ENCODE assay signal across 8 cellular contexts in the genomic region with DNA sequence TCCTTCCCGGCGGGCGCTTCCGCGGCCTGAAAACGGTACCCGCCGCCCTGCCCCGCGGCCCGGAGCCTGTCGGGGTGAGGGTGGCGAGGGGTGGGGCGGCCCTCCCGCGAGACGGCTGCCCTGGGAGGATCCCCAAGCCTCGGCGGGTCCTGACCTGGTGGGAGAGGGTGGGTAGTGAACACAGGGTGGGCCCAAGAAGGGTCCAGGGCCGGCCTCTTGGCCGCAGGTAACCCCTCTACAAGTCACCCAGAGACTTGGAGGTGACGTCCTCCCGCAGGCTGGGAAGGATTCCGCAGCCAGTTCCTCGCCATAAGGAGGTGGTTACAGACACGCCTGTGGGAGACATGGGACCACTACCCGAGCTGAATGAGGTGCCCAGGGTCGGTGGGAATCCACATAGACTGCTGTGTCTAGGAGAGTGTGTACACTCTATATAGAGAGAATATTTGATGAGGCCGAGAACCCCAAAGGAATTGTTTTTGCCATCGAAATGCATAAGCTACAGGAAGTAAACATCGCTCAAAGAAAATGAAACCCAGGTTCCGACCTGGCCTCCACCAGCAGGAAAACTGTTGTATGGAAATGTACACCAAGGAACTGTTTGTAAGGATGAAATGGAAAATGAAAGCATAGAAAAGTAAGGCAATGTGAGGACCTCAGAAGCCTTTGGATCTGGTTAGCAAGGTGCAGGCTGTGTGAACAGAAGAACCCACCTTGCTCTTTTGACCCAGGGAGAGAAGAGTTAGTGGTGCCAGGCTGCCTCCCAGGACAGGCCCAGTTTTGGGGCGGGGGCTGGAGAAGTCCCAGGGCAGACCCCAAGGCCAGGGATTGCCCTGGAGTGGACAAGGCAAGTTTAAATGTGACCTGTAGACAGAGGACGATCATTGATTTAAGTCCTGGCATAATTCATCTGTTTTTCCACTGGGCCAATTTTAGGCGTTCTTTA. TPM values are rescaled to one million over a fixed set of nuclear protein-coding genes. Genes with fewer than 3 reads are reported as not detected.
A peak's percentile ranks its signal among the peaks of the same experiment; 100 is the strongest.
DNase-seq lines count a peak whose midpoint lies in the region; ATAC-seq and TF ChIP-seq lines count a peak whose summit lies in the region.

No MANE protein-coding gene starts in this region.

- H3K4me3 ChIP-seq in RWPE2 (ENCODE audit: severe bottlenecking): peak overlapping the region; percentile 94
- peak overlapping the region; percentile 93 to 99 (median 96) for H3K4me3 ChIP-seq in breast epithelium
- H3K4me3 ChIP-seq in spleen: peak overlapping the region; percentile 75 to 93 (median 82)

- TF ChIP-seq POLR2A in breast epithelium (IDR thresholded peaks at IDR 0.05) (no peak), spleen (IDR thresholded peaks at IDR 0.05) (no peak)

- peaks cover 15% of the 10 kb centered on the region; the same call in 1 of the 2 replicates for H3K36me3 ChIP-seq in RWPE2 (ENCODE audit: low read depth)
- no peaks in the 10 kb centered on the region for H3K36me3 ChIP-seq in breast epithelium
- peaks cover 0 to 7% (median 0%) of the 10 kb centered on the region in 6 donors for H3K36me3 ChIP-seq in spleen

- WGBS in spleen, 5 donors: 4 to 7% (median 5%) methylated on average over 23 to 35 of the region's 35 CpGs

- ATAC-seq in GM18517 (IDR thresholded peaks at IDR 0.05; ENCODE audit: unreplicated experiment) (peak; percentile 21), HG02973 (IDR thresholded peaks at IDR 0.05; ENCODE audit: unreplicated experiment) (peak; percentile 14), RWPE2 (ENCODE audit: low read depth) (peak; percentile 55)

- DNase-seq in ACHN (peak; percentile 46), RWPE2 (ENCODE audit: low spot score) (no peak), breast epithelium (ENCODE audit: low spot score in 2 of 2) (peak in 1 of 2 donors; percentile 34), iris pigment epithelial cell (ENCODE audit: low read depth) (peak; percentile 49), spleen (no peak), COR-L47 (lab: John Stamatoyannopoulos, UW) (no peak)

- H3K27me3 ChIP-seq in RWPE2 (ENCODE audit: insufficient read depth, poor library complexity, severe bottlenecking): no peaks in the 10 kb centered on the region
- H3K27me3 ChIP-seq in breast epithelium: no peaks in the 10 kb centered on the region
- peaks cover 0 to 6% (median 0%) of the 10 kb centered on the region in 7 donors for H3K27me3 ChIP-seq in spleen (replicated peaks in 1 of 7)

- TF ChIP-seq CTCF in RWPE2 (IDR thresholded peaks at IDR 0.05; ENCODE audit: poor library complexity, severe bottlenecking) (no peak), breast epithelium (IDR thresholded peaks at IDR 0.05) (no peak), spleen (IDR thresholded peaks at IDR 0.05 in 8 of 11, conservative IDR thresholded peaks at IDR 0.05 in 3 of 11) (no peak)

- H3K27ac ChIP-seq in RWPE2 (ENCODE audit: poor library complexity, severe bottlenecking) (peak overlapping the region; percentile 61), breast epithelium (peak overlapping the region; percentile 95), spleen (peak overlapping the region; percentile 87 to 96 (median 94))

- peaks cover 7% of the 10 kb centered on the region for H3K4me1 ChIP-seq in RWPE2 (ENCODE audit: insufficient read depth, poor library complexity, severe bottlenecking)
- no peaks in the 10 kb centered on the region for H3K4me1 ChIP-seq in breast epithelium
- H3K4me1 ChIP-seq in spleen: peaks cover 11 to 68% (median 33%) of the 10 kb centered on the region in 6 donors

- intact Hi-C loops in breast epithelium (cut with DNase I; ENCODE audit: low total_unique reads) (no loop called here), spleen (cut with DNase I; ENCODE audit: low total_unique reads) (no loop called here)

- peaks cover 2% of the 10 kb centered on the region for H3K9me3 ChIP-seq in RWPE2 (ENCODE audit: severe bottlenecking)
- H3K9me3 ChIP-seq in breast epithelium: no peaks in the 10 kb centered on the region
- H3K9me3 ChIP-seq in spleen: no peaks in the 10 kb centered on the region

- in situ Hi-C loops in ACHN (cut with HindIII; ENCODE audit: low pct_ligation_motif_present, low pct_unique_long_range_greater_than_20kb, low sequenced_read_pairs): no loop called here

RNA-seq across cellular contexts. Expression of a gene that starts 0.7 kb away (rescaled TPM):
- total RNA-seq in breast epithelium (100 to 1,000 TPM in 1 of 3 donors, 10 to 100 TPM in 2; 43.9 to 119 (median 49.2) TPM), spleen (10 to 100 TPM; 43.5 to 73.7 (median 61.0) TPM)
- 10 to 100 TPM; 17.2 to 51.3 (median 25.1) TPM for polyA plus RNA-seq in spleen

Comparison
In these comparisons a context has a peak if more than half of its experiments do, and no peak if none do; other contexts are left out.
1. DNase-seq: peak in ACHN (single experiment) and iris pigment epithelial cell (single experiment); none in RWPE2 (single experiment), spleen (single experiment) and COR-L47 (single experiment).
2. Peak in every context shown above with its lines, with median percentiles within 50 percentile points of each other: ATAC-seq, H3K27ac ChIP-seq and H3K4me3 ChIP-seq.